Comparison of ENCODE assay signal across 1 cellular context in the genomic region with DNA sequence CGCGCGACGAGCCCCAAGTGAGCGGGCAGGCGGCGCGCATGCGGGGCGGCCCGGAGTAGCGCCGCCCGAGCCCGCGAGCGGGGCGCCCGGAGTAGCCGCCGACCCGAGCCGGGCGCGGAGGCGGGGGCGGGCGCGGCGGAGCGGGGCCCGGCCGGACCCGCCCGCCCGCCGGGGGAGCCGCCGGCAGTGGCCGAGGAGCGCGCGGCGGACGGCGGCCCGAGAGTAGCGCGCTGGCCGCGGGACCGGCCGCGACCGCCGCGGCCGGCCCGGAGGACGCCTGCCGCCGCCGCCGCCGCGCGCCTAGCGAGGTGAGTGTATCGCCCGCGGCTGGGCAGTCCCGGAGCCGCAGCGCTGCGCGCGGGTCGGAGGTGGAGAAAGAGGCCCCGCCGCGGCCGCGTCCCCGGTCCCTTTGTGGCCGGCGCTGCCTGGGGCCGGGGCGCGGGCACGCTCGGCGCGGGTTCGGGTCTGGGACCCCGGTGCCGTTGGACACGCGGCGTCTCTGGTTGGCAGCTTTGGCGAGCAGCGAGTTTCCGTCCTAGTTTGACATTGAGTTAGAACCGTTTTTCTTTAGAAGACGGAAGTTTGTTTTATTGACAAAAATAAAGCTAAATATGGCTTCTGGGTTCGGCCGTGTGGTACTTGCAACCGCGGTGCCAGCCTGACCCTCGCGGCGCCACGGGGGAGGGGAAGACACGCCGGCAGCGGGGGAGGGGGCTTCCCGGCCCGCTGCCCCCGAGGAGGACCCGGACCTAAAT.
TF ChIP-seq lines count a peak whose summit lies in the region.

Gene GALNT1 (plus strand): TSS at position 186 of the 755 bp plus-strand sequence. CDS start 72,923 bp downstream, outside the sequence.

TF ChIP-seq in WTC11, 78 proteins besides CTCF, POLR2A, EP300 and RAD21 (continued from another document):
- TF ChIP-seq, protein P1, sequence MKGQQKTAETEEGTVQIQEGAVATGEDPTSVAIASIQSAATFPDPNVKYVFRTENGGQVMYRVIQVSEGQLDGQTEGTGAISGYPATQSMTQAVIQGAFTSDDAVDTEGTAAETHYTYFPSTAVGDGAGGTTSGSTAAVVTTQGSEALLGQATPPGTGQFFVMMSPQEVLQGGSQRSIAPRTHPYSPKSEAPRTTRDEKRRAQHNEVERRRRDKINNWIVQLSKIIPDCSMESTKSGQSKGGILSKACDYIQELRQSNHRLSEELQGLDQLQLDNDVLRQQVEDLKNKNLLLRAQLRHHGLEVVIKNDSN (CRISPR knock-in tag; IDR thresholded peaks at IDR 0.05) = no peak
- TF ChIP-seq ZNF121 (CRISPR knock-in tag; IDR thresholded peaks at IDR 0.05) (no peak), RELA (CRISPR knock-in tag; IDR thresholded peaks at IDR 0.05; ENCODE audit: borderline replicate concordance) (no peak), ZNF423 (CRISPR knock-in tag; IDR thresholded peaks at IDR 0.05) (no peak), ESRRA (CRISPR knock-in tag; IDR thresholded peaks at IDR 0.05; ENCODE audit: borderline replicate concordance) (no peak), ZNF416 (CRISPR knock-in tag; IDR thresholded peaks at IDR 0.05) (no peak), ZNF219 (CRISPR knock-in tag; IDR thresholded peaks at IDR 0.05; ENCODE audit: borderline replicate concordance) (no peak), NR3C1 (CRISPR knock-in tag; conservative IDR thresholded peaks at IDR 0.05; ENCODE audit: low read depth) (no peak), FOXP1 (CRISPR knock-in tag; IDR thresholded peaks at IDR 0.05; ENCODE audit: borderline replicate concordance) (no peak), ERG (CRISPR knock-in tag; IDR thresholded peaks at IDR 0.05) (no peak), OVOL2 (CRISPR knock-in tag; IDR thresholded peaks at IDR 0.05; ENCODE audit: borderline replicate concordance) (no peak), E2F4 (CRISPR knock-in tag; IDR thresholded peaks at IDR 0.05; ENCODE audit: borderline replicate concordance, low read depth) (no peak)
- TF ChIP-seq, protein P2, sequence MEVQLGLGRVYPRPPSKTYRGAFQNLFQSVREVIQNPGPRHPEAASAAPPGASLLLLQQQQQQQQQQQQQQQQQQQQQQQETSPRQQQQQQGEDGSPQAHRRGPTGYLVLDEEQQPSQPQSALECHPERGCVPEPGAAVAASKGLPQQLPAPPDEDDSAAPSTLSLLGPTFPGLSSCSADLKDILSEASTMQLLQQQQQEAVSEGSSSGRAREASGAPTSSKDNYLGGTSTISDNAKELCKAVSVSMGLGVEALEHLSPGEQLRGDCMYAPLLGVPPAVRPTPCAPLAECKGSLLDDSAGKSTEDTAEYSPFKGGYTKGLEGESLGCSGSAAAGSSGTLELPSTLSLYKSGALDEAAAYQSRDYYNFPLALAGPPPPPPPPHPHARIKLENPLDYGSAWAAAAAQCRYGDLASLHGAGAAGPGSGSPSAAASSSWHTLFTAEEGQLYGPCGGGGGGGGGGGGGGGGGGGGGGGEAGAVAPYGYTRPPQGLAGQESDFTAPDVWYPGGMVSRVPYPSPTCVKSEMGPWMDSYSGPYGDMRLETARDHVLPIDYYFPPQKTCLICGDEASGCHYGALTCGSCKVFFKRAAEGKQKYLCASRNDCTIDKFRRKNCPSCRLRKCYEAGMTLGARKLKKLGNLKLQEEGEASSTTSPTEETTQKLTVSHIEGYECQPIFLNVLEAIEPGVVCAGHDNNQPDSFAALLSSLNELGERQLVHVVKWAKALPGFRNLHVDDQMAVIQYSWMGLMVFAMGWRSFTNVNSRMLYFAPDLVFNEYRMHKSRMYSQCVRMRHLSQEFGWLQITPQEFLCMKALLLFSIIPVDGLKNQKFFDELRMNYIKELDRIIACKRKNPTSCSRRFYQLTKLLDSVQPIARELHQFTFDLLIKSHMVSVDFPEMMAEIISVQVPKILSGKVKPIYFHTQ (CRISPR knock-in tag; IDR thresholded peaks at IDR 0.05) = no peak
- TF ChIP-seq, protein P3, sequence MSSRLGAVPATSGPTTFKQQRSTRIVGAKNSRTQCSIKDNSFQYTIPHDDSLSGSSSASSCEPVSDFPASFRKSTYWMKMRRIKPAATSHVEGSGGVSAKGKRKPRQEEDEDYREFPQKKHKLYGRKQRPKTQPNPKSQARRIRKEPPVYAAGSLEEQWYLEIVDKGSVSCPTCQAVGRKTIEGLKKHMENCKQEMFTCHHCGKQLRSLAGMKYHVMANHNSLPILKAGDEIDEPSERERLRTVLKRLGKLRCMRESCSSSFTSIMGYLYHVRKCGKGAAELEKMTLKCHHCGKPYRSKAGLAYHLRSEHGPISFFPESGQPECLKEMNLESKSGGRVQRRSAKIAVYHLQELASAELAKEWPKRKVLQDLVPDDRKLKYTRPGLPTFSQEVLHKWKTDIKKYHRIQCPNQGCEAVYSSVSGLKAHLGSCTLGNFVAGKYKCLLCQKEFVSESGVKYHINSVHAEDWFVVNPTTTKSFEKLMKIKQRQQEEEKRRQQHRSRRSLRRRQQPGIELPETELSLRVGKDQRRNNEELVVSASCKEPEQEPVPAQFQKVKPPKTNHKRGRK (CRISPR knock-in tag; IDR thresholded peaks at IDR 0.05; ENCODE audit: borderline replicate concordance) = no peak
- TF ChIP-seq, protein P4, sequence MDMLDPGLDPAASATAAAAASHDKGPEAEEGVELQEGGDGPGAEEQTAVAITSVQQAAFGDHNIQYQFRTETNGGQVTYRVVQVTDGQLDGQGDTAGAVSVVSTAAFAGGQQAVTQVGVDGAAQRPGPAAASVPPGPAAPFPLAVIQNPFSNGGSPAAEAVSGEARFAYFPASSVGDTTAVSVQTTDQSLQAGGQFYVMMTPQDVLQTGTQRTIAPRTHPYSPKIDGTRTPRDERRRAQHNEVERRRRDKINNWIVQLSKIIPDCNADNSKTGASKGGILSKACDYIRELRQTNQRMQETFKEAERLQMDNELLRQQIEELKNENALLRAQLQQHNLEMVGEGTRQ (CRISPR knock-in tag; IDR thresholded peaks at IDR 0.05) = no peak
TF ChIP-seq in WTC11: peak in this region for 0.
